22 cellular contexts compared by ENCODE assay signal in genomic region chr11:33529461-33529860, GRCh38.
"Had no signal": no experiment of that assay in that cellular context is flagged by ENCODE, and none has a peak within 500 bp of the region (broad histone marks: within the 10 kb centered on the region; RNA-seq: fewer than 3 reads in every experiment).

No MANE protein-coding gene starts in this region.

- H3K4me3 Mint-ChIP-seq: IgD-negative memory B cell, T-helper 17 cell had no signal

- H3K4me2 ChIP-seq: KMS-11 had no signal

- H3K4me3 ChIP-seq: K562, MG63 had no signal

- H3K9ac ChIP-seq: KMS-11 had no signal

- DNase-seq: Kasumi-1, MG63, NCI-H1092 treated with DMSO at 0.1 percent for 48 hours, NCI-H1436 treated with DMSO at 0.1 percent for 48 hours, NCI-H1694, NCI-H187 treated with DMSO at 0.1 percent for 48 hours, NCI-H2029 treated with DMSO at 0.1 percent for 48 hours, NCI-H2171 treated with DMSO at 0.1 percent for 48 hours, NCI-H345, NCI-H446 treated with DMSO at 0.1 percent for 48 hours, NCI-H510A treated with DMSO at 0.1 percent for 48 hours, NCI-H526, SHP77, T-helper 1 cell, T-helper 17 cell had no signal

- H3K27ac ChIP-seq: KMS-11, RWPE1 had no signal

- H3K27ac Mint-ChIP-seq: IgD-negative memory B cell, T-helper 17 cell had no signal

- H3K4me1 Mint-ChIP-seq: IgD-negative memory B cell, T-helper 17 cell had no signal

- H3K27me3 ChIP-seq: MG63 had no signal

- ATAC-seq: HepG2, K562, Panc1, SK-N-SH treated with all-trans-retinoic acid at 6 μM for 48 hours, T-helper 17 cell had no signal

- H3K36me3 ChIP-seq: MG63 had no signal

- H3K36me3 Mint-ChIP-seq: IgD-negative memory B cell had no signal

- H3K9me3 ChIP-seq: MG63 had no signal
